ENCODE assay signal across 8 cellular contexts in genomic region chr7:147636553-147636952, GRCh38.
"Had no signal": no experiment of that assay in that cellular context is flagged by ENCODE, and none has a peak within 500 bp of the region (broad histone marks: within the 10 kb centered on the region; RNA-seq: fewer than 3 reads in every experiment).

No MANE protein-coding gene starts in this region.

- H3K9ac ChIP-seq: GM23248, KMS-11 had no signal

- H2AFZ ChIP-seq: GM23248 had no signal

- FAIRE-seq: H54, HTR-8/SVneo had no signal

- DNase-seq: GM23248, GOT3, H9, HCEC 1CT, KBM-7 had no signal

- H3K4me3 ChIP-seq: GM23248 had no signal

- H3K4me2 ChIP-seq: KMS-11 had no signal

- H3K27ac ChIP-seq: GM23248, KMS-11 had no signal
